In the genomic region with DNA sequence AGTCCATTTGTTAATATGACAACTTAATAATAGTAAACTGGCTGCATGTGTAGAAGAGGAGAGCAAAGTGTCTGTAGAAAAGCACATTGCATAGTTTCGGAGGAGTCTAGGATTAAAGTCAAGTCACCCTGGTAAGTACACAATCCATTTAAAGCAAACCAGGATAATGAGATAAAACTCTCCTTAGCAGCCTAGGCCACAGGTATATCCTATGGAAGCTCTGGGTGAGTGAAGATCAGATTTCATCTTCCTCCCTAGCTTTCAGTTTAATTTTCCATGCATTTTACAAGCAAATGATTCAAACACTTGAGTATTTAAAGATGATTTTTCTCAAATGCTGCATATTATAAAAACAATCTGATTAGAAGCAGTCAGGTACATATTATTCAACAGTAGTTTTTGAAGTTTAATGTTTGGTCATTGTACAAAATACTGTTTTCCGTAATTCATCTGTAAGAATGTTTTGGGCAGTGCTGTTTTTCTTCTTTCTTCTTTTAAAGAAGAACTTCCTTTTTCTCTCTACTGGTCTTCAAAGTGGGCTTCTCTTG, we compare ENCODE assay signal across 1 cellular context.
TF ChIP-seq lines count a peak whose summit lies in the region.

No MANE protein-coding gene starts in this region.

TF ChIP-seq in GM12878, 131 proteins besides CTCF, POLR2A, EP300 and RAD21 (continued from another document):
- TF ChIP-seq, protein P1, sequence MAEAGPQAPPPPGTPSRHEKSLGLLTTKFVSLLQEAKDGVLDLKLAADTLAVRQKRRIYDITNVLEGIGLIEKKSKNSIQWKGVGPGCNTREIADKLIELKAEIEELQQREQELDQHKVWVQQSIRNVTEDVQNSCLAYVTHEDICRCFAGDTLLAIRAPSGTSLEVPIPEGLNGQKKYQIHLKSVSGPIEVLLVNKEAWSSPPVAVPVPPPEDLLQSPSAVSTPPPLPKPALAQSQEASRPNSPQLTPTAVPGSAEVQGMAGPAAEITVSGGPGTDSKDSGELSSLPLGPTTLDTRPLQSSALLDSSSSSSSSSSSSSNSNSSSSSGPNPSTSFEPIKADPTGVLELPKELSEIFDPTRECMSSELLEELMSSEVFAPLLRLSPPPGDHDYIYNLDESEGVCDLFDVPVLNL (IDR thresholded peaks at IDR 0.05; ENCODE audit: low read depth, low read length) = no peak
- TF ChIP-seq, protein P2, sequence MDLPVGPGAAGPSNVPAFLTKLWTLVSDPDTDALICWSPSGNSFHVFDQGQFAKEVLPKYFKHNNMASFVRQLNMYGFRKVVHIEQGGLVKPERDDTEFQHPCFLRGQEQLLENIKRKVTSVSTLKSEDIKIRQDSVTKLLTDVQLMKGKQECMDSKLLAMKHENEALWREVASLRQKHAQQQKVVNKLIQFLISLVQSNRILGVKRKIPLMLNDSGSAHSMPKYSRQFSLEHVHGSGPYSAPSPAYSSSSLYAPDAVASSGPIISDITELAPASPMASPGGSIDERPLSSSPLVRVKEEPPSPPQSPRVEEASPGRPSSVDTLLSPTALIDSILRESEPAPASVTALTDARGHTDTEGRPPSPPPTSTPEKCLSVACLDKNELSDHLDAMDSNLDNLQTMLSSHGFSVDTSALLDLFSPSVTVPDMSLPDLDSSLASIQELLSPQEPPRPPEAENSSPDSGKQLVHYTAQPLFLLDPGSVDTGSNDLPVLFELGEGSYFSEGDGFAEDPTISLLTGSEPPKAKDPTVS (IDR thresholded peaks at IDR 0.05; ENCODE audit: low read depth, low read length) = no peak
- TF ChIP-seq FOS (IDR thresholded peaks at IDR 0.05; ENCODE audit: borderline replicate concordance, extremely low read depth, insufficient read length) = no peak
- TF ChIP-seq MEF2A (IDR thresholded peaks at IDR 0.05; ENCODE audit: insufficient read depth, low read depth, low read length) = no peak
- TF ChIP-seq RBBP5 (conservative IDR thresholded peaks at IDR 0.05) = no peak
- TF ChIP-seq NR2C2 (IDR thresholded peaks at IDR 0.05; ENCODE audit: borderline replicate concordance, control insufficient read depth, insufficient read length, low read depth) = no peak
- no peak for TF ChIP-seq NFXL1 (IDR thresholded peaks at IDR 0.05; ENCODE audit: borderline replicate concordance)
- TF ChIP-seq RB1 (IDR thresholded peaks at IDR 0.05; ENCODE audit: borderline replicate concordance) = no peak
- TF ChIP-seq RELA (IDR thresholded peaks at IDR 0.05; ENCODE audit: borderline replicate concordance, partially characterized antibody) = no peak
- TF ChIP-seq CBX3 (IDR thresholded peaks at IDR 0.05; ENCODE audit: borderline replicate concordance, low read depth) = no peak
- TF ChIP-seq MTA3 (IDR thresholded peaks at IDR 0.05; ENCODE audit: borderline replicate concordance, low read length) = no peak
- no peak for TF ChIP-seq STAT3 (IDR thresholded peaks at IDR 0.05; ENCODE audit: low read depth, low read length)
- TF ChIP-seq HDGF (IDR thresholded peaks at IDR 0.05) = no peak
- TF ChIP-seq, protein P3, sequence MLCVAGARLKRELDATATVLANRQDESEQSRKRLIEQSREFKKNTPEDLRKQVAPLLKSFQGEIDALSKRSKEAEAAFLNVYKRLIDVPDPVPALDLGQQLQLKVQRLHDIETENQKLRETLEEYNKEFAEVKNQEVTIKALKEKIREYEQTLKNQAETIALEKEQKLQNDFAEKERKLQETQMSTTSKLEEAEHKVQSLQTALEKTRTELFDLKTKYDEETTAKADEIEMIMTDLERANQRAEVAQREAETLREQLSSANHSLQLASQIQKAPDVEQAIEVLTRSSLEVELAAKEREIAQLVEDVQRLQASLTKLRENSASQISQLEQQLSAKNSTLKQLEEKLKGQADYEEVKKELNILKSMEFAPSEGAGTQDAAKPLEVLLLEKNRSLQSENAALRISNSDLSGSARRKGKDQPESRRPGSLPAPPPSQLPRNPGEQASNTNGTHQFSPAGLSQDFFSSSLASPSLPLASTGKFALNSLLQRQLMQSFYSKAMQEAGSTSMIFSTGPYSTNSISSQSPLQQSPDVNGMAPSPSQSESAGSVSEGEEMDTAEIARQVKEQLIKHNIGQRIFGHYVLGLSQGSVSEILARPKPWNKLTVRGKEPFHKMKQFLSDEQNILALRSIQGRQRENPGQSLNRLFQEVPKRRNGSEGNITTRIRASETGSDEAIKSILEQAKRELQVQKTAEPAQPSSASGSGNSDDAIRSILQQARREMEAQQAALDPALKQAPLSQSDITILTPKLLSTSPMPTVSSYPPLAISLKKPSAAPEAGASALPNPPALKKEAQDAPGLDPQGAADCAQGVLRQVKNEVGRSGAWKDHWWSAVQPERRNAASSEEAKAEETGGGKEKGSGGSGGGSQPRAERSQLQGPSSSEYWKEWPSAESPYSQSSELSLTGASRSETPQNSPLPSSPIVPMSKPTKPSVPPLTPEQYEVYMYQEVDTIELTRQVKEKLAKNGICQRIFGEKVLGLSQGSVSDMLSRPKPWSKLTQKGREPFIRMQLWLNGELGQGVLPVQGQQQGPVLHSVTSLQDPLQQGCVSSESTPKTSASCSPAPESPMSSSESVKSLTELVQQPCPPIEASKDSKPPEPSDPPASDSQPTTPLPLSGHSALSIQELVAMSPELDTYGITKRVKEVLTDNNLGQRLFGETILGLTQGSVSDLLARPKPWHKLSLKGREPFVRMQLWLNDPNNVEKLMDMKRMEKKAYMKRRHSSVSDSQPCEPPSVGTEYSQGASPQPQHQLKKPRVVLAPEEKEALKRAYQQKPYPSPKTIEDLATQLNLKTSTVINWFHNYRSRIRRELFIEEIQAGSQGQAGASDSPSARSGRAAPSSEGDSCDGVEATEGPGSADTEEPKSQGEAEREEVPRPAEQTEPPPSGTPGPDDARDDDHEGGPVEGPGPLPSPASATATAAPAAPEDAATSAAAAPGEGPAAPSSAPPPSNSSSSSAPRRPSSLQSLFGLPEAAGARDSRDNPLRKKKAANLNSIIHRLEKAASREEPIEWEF (IDR thresholded peaks at IDR 0.05; ENCODE audit: insufficient replicate concordance, low read depth, low read length) = no peak
